Comparison of ENCODE assay signal across 38 cellular contexts in genomic region chr7:68006619-68007018, GRCh38.
"Had no signal": no experiment of that assay in that cellular context is flagged by ENCODE, and none has a peak within 500 bp of the region (broad histone marks: within the 10 kb centered on the region; RNA-seq: fewer than 3 reads in every experiment).

No MANE protein-coding gene starts in this region.

- FAIRE-seq: astrocyte, TTC549 had no signal

- H3K36me3 Mint-ChIP-seq: activated CD4-positive, alpha-beta memory T cell treated with anti-CD3 and anti-CD28 coated beads for 36 hours; activated naive CD8-positive, alpha-beta T cell treated with anti-CD3 and anti-CD28 coated beads for 36 hours had no signal

- DNase-seq: activated B cell treated with CpG ODN at 0.5 μM for 24 hours; activated CD4-positive, alpha-beta memory T cell treated with anti-CD3 and anti-CD28 coated beads for 36 hours; activated CD4-positive, alpha-beta T cell treated with anti-CD3 and anti-CD28 coated beads for 4 hours; activated CD4-positive, alpha-beta T cell treated with anti-CD3 and anti-CD28 coated beads, Interleukin-2, amount 10 ng/mL, durations not matched to agents 24 days and 14 days; activated CD4-positive, alpha-beta T cell treated with anti-CD3 and anti-CD28 coated beads, Interleukin-2, amount 50 U/mL, for 1 hour; activated CD4-positive, alpha-beta T cell treated with anti-CD3 and anti-CD28 coated beads, Interleukin-2, amount 50 U/mL, for 4 hours; activated CD4-positive, CD25-positive, alpha-beta regulatory T cell treated with anti-CD3 and anti-CD28 coated beads, Interleukin-2, amount 50 U/mL, for 72 hours; activated CD8-positive, alpha-beta memory T cell treated with anti-CD3 and anti-CD28 coated beads, Interleukin-2, amount 50 U/mL, for 4 hours; activated CD8-positive, alpha-beta T cell treated with anti-CD3 and anti-CD28 coated beads for 36 hours; activated effector memory CD4-positive, alpha-beta T cell treated with anti-CD3 and anti-CD28 coated beads, Interleukin-2, amount 50 U/mL, for 16 hours; activated gamma-delta T cell treated with Interleukin-2 at 50 U/mL for 16 hours; activated naive CD4-positive, alpha-beta T cell; activated naive CD4-positive, alpha-beta T cell treated with anti-CD3 and anti-CD28 coated beads for 36 hours; activated naive CD4-positive, alpha-beta T cell treated with anti-CD3 and anti-CD28 coated beads, Interleukin-2, amount 50 U/mL, for 16 hours; activated naive CD8-positive, alpha-beta T cell treated with anti-CD3 and anti-CD28 coated beads for 36 hours; activated T-cell treated with anti-CD3 and anti-CD28 coated beads for 4 hours; activated T-cell treated with anti-CD3 and anti-CD28 coated beads, Interleukin-2, amount 50 U/mL, for 1 hour; activated T-cell treated with anti-CD3 and anti-CD28 coated beads, Interleukin-2, amount 50 U/mL, for 4 hours; activated T-cell treated with anti-CD3 and anti-CD28 coated beads, Interleukin-2, amount 50 U/mL, for 72 hours; amniotic stem cell; aorta; body of pancreas; brain microvascular endothelial cell; caudate nucleus; cerebellar nuclear complex; T-helper 2 cell; T-helper 9 cell had no signal

- H3K27me3 ChIP-seq: adrenal gland, body of pancreas, brain microvascular endothelial cell, breast epithelium had no signal

- H3K27me3 Mint-ChIP-seq: activated B cell treated with CpG ODN at 0.5 μM for 24 hours; activated CD4-positive, alpha-beta memory T cell treated with anti-CD3 and anti-CD28 coated beads for 36 hours; activated CD4-positive, alpha-beta T cell treated with anti-CD3 and anti-CD28 coated beads, Interleukin-2, amount 10 ng/mL, durations not matched to agents 24 days and 14 days; activated CD8-positive, alpha-beta T cell treated with anti-CD3 and anti-CD28 coated beads for 36 hours; activated naive CD8-positive, alpha-beta T cell treated with anti-CD3 and anti-CD28 coated beads for 36 hours; activated T-helper 17 cell treated with anti-CD3 and anti-CD28 coated beads, Interleukin-2, amount 50 U/mL, for 72 hours; central memory CD8-positive, alpha-beta T cell had no signal

- H3K36me3 ChIP-seq: adrenal gland, brain microvascular endothelial cell, breast epithelium, cardiac muscle cell had no signal

- H3K4me1 Mint-ChIP-seq: activated B cell treated with CpG ODN at 0.5 μM for 24 hours; activated CD4-positive, alpha-beta T cell treated with anti-CD3 and anti-CD28 coated beads, Interleukin-2, amount 10 ng/mL, durations not matched to agents 24 days and 14 days; activated naive CD8-positive, alpha-beta T cell treated with anti-CD3 and anti-CD28 coated beads for 36 hours; central memory CD8-positive, alpha-beta T cell had no signal

- H3K27ac Mint-ChIP-seq: activated B cell treated with CpG ODN at 0.5 μM for 24 hours; activated CD4-positive, alpha-beta memory T cell treated with anti-CD3 and anti-CD28 coated beads for 36 hours; activated CD4-positive, alpha-beta T cell treated with anti-CD3 and anti-CD28 coated beads, Interleukin-2, amount 10 ng/mL, durations not matched to agents 24 days and 14 days; activated CD8-positive, alpha-beta T cell treated with anti-CD3 and anti-CD28 coated beads for 36 hours; activated naive CD4-positive, alpha-beta T cell treated with anti-CD3 and anti-CD28 coated beads for 36 hours; activated naive CD4-positive, alpha-beta T cell treated with anti-CD3 and anti-CD28 coated beads, Interleukin-2, amount 50 U/mL, for 72 hours; activated naive CD8-positive, alpha-beta T cell treated with anti-CD3 and anti-CD28 coated beads for 36 hours; activated T-cell treated with anti-CD3 and anti-CD28 coated beads, Interleukin-2, amount 50 U/mL, for 72 hours; activated T-helper 1 cell treated with anti-CD3 and anti-CD28 coated beads, Interleukin-12 subunit alpha, Interleukin-12 subunit beta, Interleukin-2, Interleukin-4 antibody, amounts not matched to agents 30 ng/mL and 10 ng/mL and 1 ng/mL, durations not matched to agents 14 hours and 24 hours and 36 hours; activated T-helper 17 cell treated with anti-CD3 and anti-CD28 coated beads, Interleukin-2, amount 50 U/mL, for 72 hours; T-helper 1 cell treated with Interleukin-12 subunit alpha and Interleukin-12 subunit beta and Interleukin-4 antibody, amounts not matched to agents 30 μg/mL and 1 μg/mL, for 36 hours; T-helper 2 cell treated with Interferon-gamma antibody and Interleukin-4, amounts not matched to agents 5 μg/mL and 100 μg/mL, for 36 hours had no signal

- H3K4me3 ChIP-seq: adrenal gland, body of pancreas, breast epithelium, cardiac muscle cell had no signal

- H3K4me3 Mint-ChIP-seq: activated B cell treated with CpG ODN at 0.5 μM for 24 hours; activated CD4-positive, alpha-beta memory T cell treated with anti-CD3 and anti-CD28 coated beads for 36 hours; activated CD4-positive, alpha-beta T cell treated with anti-CD3 and anti-CD28 coated beads, Interleukin-2, amount 10 ng/mL, durations not matched to agents 24 days and 14 days; activated CD8-positive, alpha-beta T cell treated with anti-CD3 and anti-CD28 coated beads for 36 hours; activated naive CD4-positive, alpha-beta T cell treated with anti-CD3 and anti-CD28 coated beads for 36 hours; activated naive CD8-positive, alpha-beta T cell treated with anti-CD3 and anti-CD28 coated beads for 36 hours; activated T-cell treated with anti-CD3 and anti-CD28 coated beads, Interleukin-2, amount 50 U/mL, for 4 hours; activated T-cell treated with anti-CD3 and anti-CD28 coated beads, Interleukin-2, amount 50 U/mL, for 72 hours; activated T-helper 1 cell treated with anti-CD3 and anti-CD28 coated beads, Interleukin-12 subunit alpha, Interleukin-12 subunit beta, Interleukin-2, Interleukin-4 antibody, amounts not matched to agents 30 ng/mL and 10 ng/mL and 1 ng/mL, durations not matched to agents 14 hours and 24 hours and 36 hours; activated T-helper 17 cell treated with anti-CD3 and anti-CD28 coated beads, Interleukin-2, amount 50 U/mL, for 72 hours; central memory CD8-positive, alpha-beta T cell; T-helper 1 cell treated with Interleukin-12 subunit alpha and Interleukin-12 subunit beta and Interleukin-4 antibody, amounts not matched to agents 30 μg/mL and 1 μg/mL, for 36 hours; T-helper 2 cell treated with Interferon-gamma antibody and Interleukin-4, amounts not matched to agents 5 μg/mL and 100 μg/mL, for 36 hours had no signal
